ENCODE assay signal across 16 cellular contexts in genomic region chr2:178718283-178718682, GRCh38.
"Had no signal": no experiment of that assay in that cellular context is flagged by ENCODE, and none has a peak within 500 bp of the region (broad histone marks: within the 10 kb centered on the region; RNA-seq: fewer than 3 reads in every experiment).

No MANE protein-coding gene starts in this region.

- H3K27me3 ChIP-seq: adrenal gland, foreskin keratinocyte, right lobe of liver, spleen had no signal

- H3K36me3 ChIP-seq: adrenal gland, right lobe of liver had no signal

- H3K27ac ChIP-seq: adrenal gland, foreskin keratinocyte, right lobe of liver, spleen had no signal

- H3K9me3 ChIP-seq: adrenal gland, right lobe of liver, spleen had no signal

- H3K4me3 ChIP-seq: adrenal gland, right lobe of liver, spleen had no signal

- DNase-seq: activated CD4-positive, alpha-beta memory T cell treated with anti-CD3 and anti-CD28 coated beads, Interleukin-2, amount 10 ng/mL, durations not matched to agents 7 days and 5 days; activated CD4-positive, alpha-beta T cell treated with anti-CD3 and anti-CD28 coated beads for 36 hours; activated effector memory CD4-positive, alpha-beta T cell treated with anti-CD3 and anti-CD28 coated beads, Interleukin-2, amount 50 U/mL, for 16 hours; activated T-cell treated with anti-CD3 and anti-CD28 coated beads, Interleukin-2, amount 50 U/mL, for 4 hours; central memory CD4-positive, alpha-beta T cell; cortex of kidney; effector CD8-positive, alpha-beta T cell; foreskin keratinocyte; glutamatergic neuron; hypothalamus; mesendoderm; occipital lobe; right lobe of liver; spleen had no signal

- ATAC-seq: activated CD4-positive, alpha-beta T cell treated with anti-CD3 and anti-CD28 coated beads for 36 hours; activated T-cell treated with anti-CD3 and anti-CD28 coated beads, Interleukin-2, amount 50 U/mL, for 4 hours; foreskin keratinocyte; natural killer cell treated with Interleukin-12 subunit alpha and Interleukin-12 subunit beta and Interleukin-15 and Interleukin-18, amount 100 ng/mL, for 72 hours; right lobe of liver had no signal

- H3K4me1 ChIP-seq: adrenal gland, foreskin keratinocyte, right lobe of liver, spleen had no signal
